In genomic region chr7:142158741-142159496, GRCh38 we compare ENCODE assay signal across 18 cellular contexts. TPM values are rescaled to one million over a fixed set of nuclear protein-coding genes. Genes with fewer than 3 reads are reported as not detected.
"Had no signal": no experiment of that assay in that cellular context is flagged by ENCODE, and none has a peak within 500 bp of the region (broad histone marks: within the 10 kb centered on the region; RNA-seq: fewer than 3 reads in every experiment).

No MANE protein-coding gene starts in this region.

- ATAC-seq: heart right ventricle; stimulated activated naive CD8-positive, alpha-beta T cell treated with anti-CD3 and anti-CD28 coated beads, Interleukin-15, amount 100 ng/mL, for 72 hours had no signal

- H3K36me3 Mint-ChIP-seq: activated CD4-positive, alpha-beta memory T cell treated with anti-CD3 and anti-CD28 coated beads for 36 hours; activated naive CD8-positive, alpha-beta T cell treated with anti-CD3 and anti-CD28 coated beads, Interleukin-2, amount 10 ng/mL, durations not matched to agents 7 days and 5 days had no signal

- H3K4me3 Mint-ChIP-seq: activated CD4-positive, alpha-beta memory T cell treated with anti-CD3 and anti-CD28 coated beads for 36 hours; activated naive CD8-positive, alpha-beta T cell treated with anti-CD3 and anti-CD28 coated beads, Interleukin-2, amount 10 ng/mL, durations not matched to agents 7 days and 5 days; nephron progenitor cell; stimulated activated naive CD8-positive, alpha-beta T cell treated with anti-CD3 and anti-CD28 coated beads, Interleukin-15, amount 100 ng/mL, for 72 hours had no signal

- H3K36me3 ChIP-seq: cardiac muscle cell, colonic mucosa, heart right ventricle, left ventricle myocardium inferior, thoracic aorta had no signal

- DNase-seq: activated CD4-positive, alpha-beta memory T cell treated with anti-CD3 and anti-CD28 coated beads for 36 hours; activated gamma-delta T cell; activated naive CD8-positive, alpha-beta T cell treated with anti-CD3 and anti-CD28 coated beads, Interleukin-2, amount 10 ng/mL, durations not matched to agents 7 days and 5 days; activated T-cell treated with anti-CD3 and anti-CD28 coated beads, Interleukin-2, amount 50 U/mL, for 48 hours; aorta; colonic mucosa; heart right ventricle; islet precursor cell; left ventricle myocardium inferior; mesenchymal stem cell; nephron progenitor cell; stimulated activated CD4-positive, alpha-beta T cell treated with anti-CD3 and anti-CD28 coated beads, Interleukin-2, amount 100 ng/mL, for 48 hours; stimulated activated naive CD8-positive, alpha-beta T cell treated with anti-CD3 and anti-CD28 coated beads, Interleukin-15, amount 100 ng/mL, for 72 hours had no signal

- H3K9me3 Mint-ChIP-seq: activated CD4-positive, alpha-beta memory T cell treated with anti-CD3 and anti-CD28 coated beads for 36 hours; activated naive CD8-positive, alpha-beta T cell treated with anti-CD3 and anti-CD28 coated beads, Interleukin-2, amount 10 ng/mL, durations not matched to agents 7 days and 5 days; nephron progenitor cell; stimulated activated naive CD8-positive, alpha-beta T cell treated with anti-CD3 and anti-CD28 coated beads, Interleukin-15, amount 100 ng/mL, for 72 hours had no signal

- H3K4me3 ChIP-seq: cardiac muscle cell, colonic mucosa, heart right ventricle, left ventricle myocardium inferior, thoracic aorta had no signal

- H3K4me1 Mint-ChIP-seq: activated naive CD8-positive, alpha-beta T cell treated with anti-CD3 and anti-CD28 coated beads, Interleukin-2, amount 10 ng/mL, durations not matched to agents 7 days and 5 days; nephron progenitor cell; stimulated activated naive CD8-positive, alpha-beta T cell treated with anti-CD3 and anti-CD28 coated beads, Interleukin-15, amount 100 ng/mL, for 72 hours had no signal

- H3K27ac ChIP-seq: cardiac muscle cell, colonic mucosa, heart right ventricle, left ventricle myocardium inferior, thoracic aorta had no signal

- H3K27ac Mint-ChIP-seq: activated CD4-positive, alpha-beta memory T cell treated with anti-CD3 and anti-CD28 coated beads for 36 hours; activated naive CD8-positive, alpha-beta T cell treated with anti-CD3 and anti-CD28 coated beads, Interleukin-2, amount 10 ng/mL, durations not matched to agents 7 days and 5 days; nephron progenitor cell; stimulated activated naive CD8-positive, alpha-beta T cell treated with anti-CD3 and anti-CD28 coated beads, Interleukin-15, amount 100 ng/mL, for 72 hours had no signal

- H3K9me3 ChIP-seq: colonic mucosa, left ventricle myocardium inferior, thoracic aorta had no signal

- H3K27me3 ChIP-seq: cardiac muscle cell, colonic mucosa, heart right ventricle had no signal

RNA-seq across cellular contexts. Expression of gene MGAM2, which starts 47.4 kb away (rescaled TPM):
- total RNA-seq: activated CD4-positive, alpha-beta memory T cell treated with anti-CD3 and anti-CD28 coated beads for 36 hours; activated naive CD8-positive, alpha-beta T cell treated with anti-CD3 and anti-CD28 coated beads, Interleukin-2, amount 10 ng/mL, durations not matched to agents 7 days and 5 days; frontal cortex; left ventricle myocardium inferior; osteocyte; pulmonary artery endothelial cell had no signal
